In genomic region chr14:23988229-23988609, GRCh38 we compare ENCODE assay signal across 7 cellular contexts. TPM values are rescaled to one million over a fixed set of nuclear protein-coding genes. Genes with fewer than 3 reads are reported as not detected.
DNase-seq lines count a peak whose midpoint lies in the region; ATAC-seq, FAIRE-seq and TF ChIP-seq lines count a peak whose summit lies in the region.
"Not testable (repeated sequence)": the region's sequence is repeated elsewhere in the genome, so short reads cannot be mapped to it uniquely, and the experiment has no call there.

No MANE protein-coding gene starts in this region.

- ATAC-seq in GM19324 (IDR thresholded peaks at IDR 0.05; ENCODE audit: low FRiP score, unreplicated experiment) (peak; percentile 9), HG02759 (IDR thresholded peaks at IDR 0.05; ENCODE audit: unreplicated experiment) (peak; percentile 19), HepG2 (peak; percentile 74), sciatic nerve (peak; percentile 11)

- not testable (repeated sequence) for H3K36me3 ChIP-seq in HUES64 (ENCODE audit: insufficient read depth, low read length); effector memory CD4-positive, alpha-beta T cell (ENCODE audit: control insufficient read depth, insufficient read depth, low read length); HepG2 (replicated peaks in 1 of 2; ENCODE audit: control insufficient read depth in 1 of 2, insufficient read depth in 2 of 2, low read length in 2 of 2)

- in situ Hi-C loops in HepG2 (cut with HindIII; ENCODE audit: extremely low pct_ligation_motif_present, low pct_unique_long_range_greater_than_20kb) = loop anchor here (10.0 kb wide), 1 partner anchor 47 kb away; no protein-coding TSS in a partner anchor

- peaks cover 20% of the 10 kb centered on the region for H3K4me1 Mint-ChIP-seq in activated CD4-positive, alpha-beta memory T cell treated with anti-CD3 and anti-CD28 coated beads for 36 hours (ENCODE audit: low read depth)

- CTCF ChIA-PET in activated CD4-positive, alpha-beta memory T cell treated with anti-CD3 and anti-CD28 coated beads for 36 hours (lab: Charles Lee) = interaction anchor here (1.0 to 1.7 kb wide), 2 partner anchors 102 to 126 kb away, joined by 4 to 7 read pairs; partner anchors contain the start of genes DCAF11 and NRL
- CTCF ChIA-PET in HepG2 (lab: Yijun Ruan, JAX; ENCODE audit: low intra/inter-chr PET ratio, low total read pairs) = not testable (repeated sequence)

- H3K79me2 ChIP-seq in HepG2 (ENCODE audit: insufficient read depth, low read length) = not testable (repeated sequence)

- H3K4me1 ChIP-seq in HUES64 (ENCODE audit: insufficient read depth, low read length); effector memory CD4-positive, alpha-beta T cell (ENCODE audit: control insufficient read depth, insufficient read depth, low read length, poor library complexity, severe bottlenecking): not testable (repeated sequence)
- H3K4me1 ChIP-seq in HepG2 (ENCODE audit: insufficient read depth, low read length) = peaks cover 61% of the 10 kb centered on the region

- H3K27me3 ChIP-seq in HUES64 (ENCODE audit: insufficient read depth, low read length); effector memory CD4-positive, alpha-beta T cell (replicated peaks; ENCODE audit: control insufficient read depth, insufficient read depth, low read length, poor library complexity, severe bottlenecking); HepG2 (ENCODE audit: control insufficient read depth in 1 of 2, insufficient read depth in 2 of 2, low read length in 2 of 2): not testable (repeated sequence)

- not testable (repeated sequence) for BruUV-seq in HepG2 (replicated peaks; lab: Mats Ljungman, UMichigan)

- not testable (repeated sequence) for H3K27ac ChIP-seq in HUES64 (ENCODE audit: low read depth, low read length); effector memory CD4-positive, alpha-beta T cell (ENCODE audit: insufficient read depth, low read length, poor library complexity, severe bottlenecking)
- H3K27ac ChIP-seq in HepG2 (ENCODE audit: extremely low read length, insufficient read depth, low read length) = peak overlapping the region; percentile 43

- DNase-seq in activated CD4-positive, alpha-beta memory T cell treated with anti-CD3 and anti-CD28 coated beads for 36 hours; effector memory CD4-positive, alpha-beta T cell; HepG2 (ENCODE audit: low spot score); sciatic nerve (ENCODE audit: low spot score): not testable (repeated sequence)

- not testable (repeated sequence) for H4K20me1 ChIP-seq in HepG2 (ENCODE audit: insufficient read depth, low read length)

- not testable (repeated sequence) for H3K9ac ChIP-seq in HUES64 (ENCODE audit: low read depth, low read length); HepG2 (ENCODE audit: insufficient read depth, low read depth, low read length)

- peak overlapping the region; percentile 60 for H3K27ac Mint-ChIP-seq in activated CD4-positive, alpha-beta memory T cell treated with anti-CD3 and anti-CD28 coated beads for 36 hours

- TF ChIP-seq EP300 in HepG2 (IDR thresholded peaks at IDR 0.05; ENCODE audit: low read depth in 2 of 2, low read length in 2 of 2); HepG2 (CRISPR knock-in tag; IDR thresholded peaks at IDR 0.05; ENCODE audit: borderline replicate concordance): not testable (repeated sequence)

- intact Hi-C loops in activated CD4-positive, alpha-beta memory T cell treated with anti-CD3 and anti-CD28 coated beads for 36 hours (cut with micrococcal nuclease) = loop anchor here (10.0 kb wide), 1 partner anchor 107 kb away; the partner anchor contains the start of gene PCK2
- intact Hi-C loops in HepG2 (cut with micrococcal nuclease; ENCODE audit: unreplicated experiment) = loop anchor here (1.0 kb wide), 1 partner anchor 26 kb away; no protein-coding TSS in a partner anchor
- intact Hi-C loops in sciatic nerve (cut with DNase I) = not testable (repeated sequence)

- not testable (repeated sequence) for H3K36me3 Mint-ChIP-seq in activated CD4-positive, alpha-beta memory T cell treated with anti-CD3 and anti-CD28 coated beads for 36 hours

- not testable (repeated sequence) for H3K27me3 Mint-ChIP-seq in activated CD4-positive, alpha-beta memory T cell treated with anti-CD3 and anti-CD28 coated beads for 36 hours

- not testable (repeated sequence) for TF ChIP-seq RAD21 in HepG2 (CRISPR knock-in tag; IDR thresholded peaks at IDR 0.05)

- 78% methylated on average over 6 of the region's 6 CpGs for WGBS in HUES64
- 76% methylated on average over 6 of the region's 6 CpGs for WGBS in HepG2 (ENCODE audit: low lambda C conversion rate)

- H2AFZ ChIP-seq in HepG2 (ENCODE audit: low read length) = not testable (repeated sequence)

- H3K4me3 ChIP-seq in HUES64 (ENCODE audit: low read length) (peak overlapping the region; percentile 33), HepG2 (replicated peaks in 1 of 3; ENCODE audit: insufficient read depth in 1 of 3, low read depth in 2 of 3, low read length in 3 of 3) (peak overlapping the region; percentile 52 to 75 (median 61); a peak in 3 of 6 replicates)
- peak overlapping the region; percentile 35 for H3K4me3 ChIP-seq in effector memory CD4-positive, alpha-beta T cell (ENCODE audit: insufficient read depth, low read depth, low read length, poor library complexity, severe bottlenecking)

- not testable (repeated sequence) for TF ChIP-seq CTCF in HepG2 (CRISPR knock-in tag; IDR thresholded peaks at IDR 0.05)

- H3K4me2 ChIP-seq in HepG2 (ENCODE audit: low read depth, low read length) = peak overlapping the region; percentile 84

- FAIRE-seq in HepG2 (lab: Jason Lieb, UNC) = not testable (repeated sequence)

- peak overlapping the region; percentile 60 for H3K4me3 Mint-ChIP-seq in activated CD4-positive, alpha-beta memory T cell treated with anti-CD3 and anti-CD28 coated beads for 36 hours

- POLR2A ChIA-PET in activated CD4-positive, alpha-beta memory T cell treated with anti-CD3 and anti-CD28 coated beads for 36 hours (lab: Charles Lee) = not testable (repeated sequence)
- POLR2A ChIA-PET in HepG2 (lab: Yijun Ruan, JAX) = interaction anchor here (0.7 to 3.8 kb wide), 9 partner anchors 63 to 328 kb away, joined by 3 to 21 read pairs (median 5); partner anchors contain the start of genes CARMIL3, DCAF11, EMC9 and NRL

- not testable (repeated sequence) for H3K9me3 ChIP-seq in HUES64 (ENCODE audit: insufficient read depth, low read depth, low read length); effector memory CD4-positive, alpha-beta T cell (ENCODE audit: control insufficient read depth, low read length); HepG2 (ENCODE audit: low read length)

- not testable (repeated sequence) for TF ChIP-seq POLR2A in HepG2 (IDR thresholded peaks at IDR 0.05; ENCODE audit: insufficient read depth in 1 of 2, low read depth in 2 of 2, low read length in 2 of 2)

- not testable (repeated sequence) for H3K9me3 Mint-ChIP-seq in activated CD4-positive, alpha-beta memory T cell treated with anti-CD3 and anti-CD28 coated beads for 36 hours

RNA-seq across cellular contexts. Expression of gene DHRS4L2, which starts 0.5 kb away (rescaled TPM):
- polyA plus RNA-seq in HUES64 (2013, experiment 1 of 2) = 11.1 TPM
- 10.7 TPM for polyA plus RNA-seq in HUES64 (2013, experiment 2 of 2)
- 10 to 100 TPM; 27.6 to 29.6 TPM for total RNA-seq in activated CD4-positive, alpha-beta memory T cell treated with anti-CD3 and anti-CD28 coated beads for 36 hours
- total RNA-seq in HepG2 (2016; rRNA removed; fragmentation: Illumina TruSeq; extraction: Trizol) (38.2 and 40.0 TPM in 2 replicates), sciatic nerve (23.0 TPM)
- 10.7 and 12.6 TPM in 2 replicates for total RNA-seq in HepG2 (2016; cell fraction: cytosol; rRNA removed; fragmentation: Illumina TruSeq; extraction: Trizol; ENCODE audit: low read depth)
- 37.5 and 39.4 TPM in 2 replicates for total RNA-seq in HepG2 (2016; cell fraction: insoluble cytoplasmic fraction; rRNA removed; fragmentation: Illumina TruSeq; extraction: Trizol)
- total RNA-seq in HepG2 (2016; cell fraction: membrane; rRNA removed; fragmentation: Illumina TruSeq; extraction: Trizol) = 19.6 and 20.4 TPM in 2 replicates
- 18.4 and 18.8 TPM in 2 replicates for total RNA-seq in HepG2 (2016; cell fraction: nucleus; rRNA removed; fragmentation: Illumina TruSeq; extraction: Trizol)
- polyA plus RNA-seq in HepG2 (2011; rRNA removed) = 24.7 and 24.8 TPM in 2 replicates
- polyA plus RNA-seq in HepG2 (2011; cell fraction: cytosol; rRNA removed) = 15.5 and 22.3 TPM in 2 replicates
- 19.3 and 24.1 TPM in 2 replicates for polyA plus RNA-seq in HepG2 (2011; cell fraction: nucleus; rRNA removed)
- 25.5 and 32.5 TPM in 2 replicates for polyA plus RNA-seq in HepG2 (2012)
- polyA plus RNA-seq in HepG2 (2016; cell fraction: cytosol; fragmentation: Illumina TruSeq; extraction: Trizol; ENCODE audit: low read depth) = 12.3 and 12.4 TPM in 2 replicates
- polyA plus RNA-seq in HepG2 (2016; cell fraction: insoluble cytoplasmic fraction; fragmentation: Illumina TruSeq; extraction: Trizol; ENCODE audit: low read depth) = 50.1 and 54.3 TPM in 2 replicates
- polyA plus RNA-seq in HepG2 (2016; cell fraction: membrane; fragmentation: Illumina TruSeq; extraction: Trizol; ENCODE audit: low read depth) = 19.3 and 20.8 TPM in 2 replicates
- polyA plus RNA-seq in HepG2 (2016; cell fraction: nucleus; fragmentation: Illumina TruSeq; extraction: Trizol; ENCODE audit: insufficient read depth, low read depth) = 39.6 and 44.6 TPM in 2 replicates
- polyA minus RNA-seq in HepG2 (2011; rRNA and poly(A)+ RNA removed; ENCODE audit: low replicate concordance) = 7.3 and 27.3 TPM in 2 replicates
- polyA minus RNA-seq in HepG2 (2011; cell fraction: cytosol; rRNA and poly(A)+ RNA removed) = 10.4 and 11.1 TPM in 2 replicates
- polyA minus RNA-seq in HepG2 (2011; cell fraction: nucleus; rRNA and poly(A)+ RNA removed) = 10.9 and 11.7 TPM in 2 replicates

RNA-seq across cellular contexts. Expression of gene DHRS4, which starts 34.6 kb away (rescaled TPM):
- polyA plus RNA-seq in HUES64 (2013, experiment 1 of 2) = 12.3 TPM
- polyA plus RNA-seq in HUES64 (2013, experiment 2 of 2) = 11.9 TPM
- total RNA-seq in activated CD4-positive, alpha-beta memory T cell treated with anti-CD3 and anti-CD28 coated beads for 36 hours = 10 to 100 TPM; 25.7 to 27.0 TPM
- total RNA-seq in HepG2 (2016; rRNA removed; fragmentation: Illumina TruSeq; extraction: Trizol) = 45.1 and 49.4 TPM in 2 replicates
- 15.8 and 17.4 TPM in 2 replicates for total RNA-seq in HepG2 (2016; cell fraction: cytosol; rRNA removed; fragmentation: Illumina TruSeq; extraction: Trizol; ENCODE audit: low read depth)
- 42.9 and 43.7 TPM in 2 replicates for total RNA-seq in HepG2 (2016; cell fraction: insoluble cytoplasmic fraction; rRNA removed; fragmentation: Illumina TruSeq; extraction: Trizol)
- total RNA-seq in HepG2 (2016; cell fraction: membrane; rRNA removed; fragmentation: Illumina TruSeq; extraction: Trizol) = 15.2 and 18.0 TPM in 2 replicates
- 19.7 and 22.2 TPM in 2 replicates for total RNA-seq in HepG2 (2016; cell fraction: nucleus; rRNA removed; fragmentation: Illumina TruSeq; extraction: Trizol)
- 23.9 and 25.0 TPM in 2 replicates for polyA plus RNA-seq in HepG2 (2011; rRNA removed)
- polyA plus RNA-seq in HepG2 (2011; cell fraction: cytosol; rRNA removed) = 35.5 and 38.0 TPM in 2 replicates
- 29.3 and 34.3 TPM in 2 replicates for polyA plus RNA-seq in HepG2 (2011; cell fraction: nucleus; rRNA removed)
- 33.9 and 38.4 TPM in 2 replicates for polyA plus RNA-seq in HepG2 (2012)
- polyA plus RNA-seq in HepG2 (2016; cell fraction: cytosol; fragmentation: Illumina TruSeq; extraction: Trizol; ENCODE audit: low read depth) = 13.9 and 14.7 TPM in 2 replicates
- 59.7 and 60.2 TPM in 2 replicates for polyA plus RNA-seq in HepG2 (2016; cell fraction: insoluble cytoplasmic fraction; fragmentation: Illumina TruSeq; extraction: Trizol; ENCODE audit: low read depth)
- polyA plus RNA-seq in HepG2 (2016; cell fraction: membrane; fragmentation: Illumina TruSeq; extraction: Trizol; ENCODE audit: low read depth) = 15.8 and 16.6 TPM in 2 replicates
- polyA plus RNA-seq in HepG2 (2016; cell fraction: nucleus; fragmentation: Illumina TruSeq; extraction: Trizol; ENCODE audit: insufficient read depth, low read depth) = 35.6 and 46.5 TPM in 2 replicates
- 19.9 and 41.3 TPM in 2 replicates for polyA minus RNA-seq in HepG2 (2011; rRNA and poly(A)+ RNA removed; ENCODE audit: low replicate concordance)
- polyA minus RNA-seq in HepG2 (2011; cell fraction: cytosol; rRNA and poly(A)+ RNA removed) = 10.0 and 12.1 TPM in 2 replicates
- 9.8 and 13.7 TPM in 2 replicates for polyA minus RNA-seq in HepG2 (2011; cell fraction: nucleus; rRNA and poly(A)+ RNA removed)
- total RNA-seq in sciatic nerve = 24.3 TPM

Comparison
In these comparisons a context has a peak if more than half of its experiments do, and no peak if none do; other contexts are left out.
1. ATAC-seq: peak in every context shown above with its lines; median percentile 74 in HepG2; 19 in HG02759; 11 in sciatic nerve; 9 in GM19324.